8 cellular contexts compared by ENCODE assay signal in the genomic region with DNA sequence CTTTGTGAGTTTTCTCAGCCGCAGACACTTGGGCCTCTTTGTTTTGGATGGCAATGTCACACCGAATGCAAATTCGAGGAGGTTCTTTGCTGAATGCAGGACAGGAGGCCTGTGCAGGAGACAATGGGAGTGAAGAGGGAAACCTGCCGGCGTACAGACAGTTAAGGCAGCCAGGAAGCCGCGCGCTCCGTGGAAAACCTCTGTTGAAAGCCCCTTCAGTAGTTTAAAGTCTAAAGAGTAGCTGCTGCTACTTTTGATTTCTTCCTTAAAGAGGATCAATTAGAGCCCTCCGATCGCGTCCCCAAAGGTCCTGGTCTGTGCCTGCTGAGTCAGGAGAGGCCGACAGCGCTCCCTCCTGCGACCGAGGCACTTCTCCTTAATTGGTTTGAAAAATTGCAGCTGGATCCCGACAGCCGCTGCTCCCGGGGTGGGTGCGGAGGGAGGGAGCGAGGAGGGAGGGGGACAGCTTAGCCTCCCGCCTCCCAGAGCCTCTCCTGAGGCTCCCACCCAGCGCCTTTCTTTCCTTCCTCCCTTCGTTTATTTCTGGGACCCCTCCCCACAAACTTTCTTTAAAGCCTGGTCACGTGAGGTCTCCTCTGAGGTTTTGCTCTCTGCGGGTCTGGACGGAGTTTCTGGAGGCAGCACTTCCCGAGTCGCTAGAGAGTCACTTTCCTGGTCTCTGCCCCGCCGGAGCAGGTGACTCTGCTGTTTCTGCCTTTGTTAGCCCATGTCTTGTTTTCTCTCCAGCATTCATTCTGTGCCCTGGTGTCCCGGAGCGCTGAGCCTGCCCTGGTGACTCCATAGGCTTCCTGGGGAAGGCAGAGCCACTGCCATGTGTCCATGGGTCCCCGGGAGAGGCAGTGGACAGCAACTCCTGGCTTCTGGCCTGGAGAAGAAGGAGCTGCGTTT. TPM values are rescaled to one million over a fixed set of nuclear protein-coding genes. Genes with fewer than 3 reads are reported as not detected.
A peak's percentile ranks its signal among the peaks of the same experiment; 100 is the strongest.
DNase-seq lines count a peak whose midpoint lies in the region; ATAC-seq, FAIRE-seq and TF ChIP-seq lines count a peak whose summit lies in the region.

No MANE protein-coding gene starts in this region.

- WGBS in K562 (ENCODE audit: insufficient coverage, low coverage, missing lambda C conversion rate): 37% methylated on average over 27 of the region's 35 CpGs

- TF ChIP-seq CTCF in K562 (IDR thresholded peaks at IDR 0.05 in 2 of 3, conservative IDR thresholded peaks at IDR 0.05 in 1 of 3; ENCODE audit: insufficient read depth in 2 of 3, low read depth in 1 of 3, low read length in 3 of 3): peak in 2 of 3 experiments; percentile 12 to 15; a peak in 2 of 6 replicates

- H3K9ac ChIP-seq in K562 (ENCODE audit: insufficient read depth in 1 of 2, low read depth in 2 of 2, low read length in 2 of 2) (peak overlapping the region; percentile 42 to 69; a peak in 3 of 4 replicates), iPS-20b (ENCODE audit: low read depth, low read length) (peak overlapping the region; percentile 67)

- no peaks in the 10 kb centered on the region for H3K79me2 ChIP-seq in K562 (ENCODE audit: control insufficient read depth, insufficient read depth, low read length)

- FAIRE-seq in K562 (lab: Jason Lieb, UNC): no peak

- ATAC-seq in K562 (peak; percentile 62), sciatic nerve (peak; percentile 86), GM21447 (IDR thresholded peaks at IDR 0.05; ENCODE audit: unreplicated experiment) (no peak)

- H3K9me3 ChIP-seq in K562 (replicated peaks; ENCODE audit: control insufficient read depth, insufficient read depth, low read depth, low read length): peaks cover 2% of the 10 kb centered on the region; the same call in 1 of the 2 replicates
- H3K9me3 ChIP-seq in iPS-20b (ENCODE audit: insufficient read depth, low read depth, low read length): no peaks in the 10 kb centered on the region

- H3K4me1 ChIP-seq in K562 (replicated peaks in 1 of 2; ENCODE audit: control insufficient read depth in 2 of 2, insufficient read depth in 2 of 2, low read length in 2 of 2) (peaks cover 11% of the 10 kb centered on the region in 2 experiments; a peak in 4 of 5 replicates), iPS-20b (ENCODE audit: insufficient read depth, low read length) (peaks cover 6% of the 10 kb centered on the region; the same call in 1 of the 2 replicates)

- TF ChIP-seq EP300 in K562 (IDR thresholded peaks at IDR 0.05; ENCODE audit: low read length): no peak

- no peaks in the 10 kb centered on the region for H3K36me3 ChIP-seq in K562 (ENCODE audit: control insufficient read depth, insufficient read depth, low read length)
- no peaks in the 10 kb centered on the region for H3K36me3 ChIP-seq in iPS-20b (ENCODE audit: insufficient read depth, low read depth, low read length)

- no TSS peak for BruUV-seq in K562 (replicated peaks; lab: Mats Ljungman, UMichigan)

- H3K9me1 ChIP-seq in K562 (ENCODE audit: control insufficient read depth, insufficient read depth, low read length): no peaks in the 10 kb centered on the region

- H4K20me1 ChIP-seq in K562 (replicated peaks; ENCODE audit: control insufficient read depth, insufficient read depth, low read length): no peaks in the 10 kb centered on the region

- POLR2A ChIA-PET in K562 (lab: Yijun Ruan, JAX): interaction anchor here (0.7 to 1.4 kb wide), 2 partner anchors 11 to 222 kb away, joined by 3 to 6 read pairs; no protein-coding TSS in a partner anchor

- H2AFZ ChIP-seq in K562 (ENCODE audit: low read depth, low read length): peak overlapping the region; percentile 95

- intact Hi-C loops in K562 (cut with micrococcal nuclease): no loop called here
- intact Hi-C loops in sciatic nerve (cut with DNase I): no loop called here

- TF ChIP-seq POLR2A in K562 (conservative IDR thresholded peaks at IDR 0.05): no peak

- TF ChIP-seq RAD21 in K562 (CRISPR knock-in tag; conservative IDR thresholded peaks at IDR 0.05 in 1 of 2, IDR thresholded peaks at IDR 0.05 in 1 of 2): peak in 1 of 2 experiments; percentile 24; a peak in 1 of 4 replicates

- H3K27ac ChIP-seq in K562 (ENCODE audit: extremely low read depth, low read depth, low read length) (peak overlapping the region; percentile 49; the same call in 2 of the 3 replicates), iPS-20b (ENCODE audit: low read length) (peak overlapping the region; percentile 13)

- DNase-seq in GDM1 (lab: John Stamatoyannopoulos, UW) (peak; percentile 57), NCI-H345 treated with DMSO at 0.1 percent for 48 hours (lab: John Stamatoyannopoulos, UW; ENCODE audit: unreplicated experiment) (peak; percentile 14), K562 (ENCODE audit: extremely low read depth in 1 of 4, low spot score in 3 of 4) (peak; percentile 36 to 58 (median 47)), sciatic nerve (ENCODE audit: low spot score) (peak; percentile 73), cerebellar nuclear complex (lab: John Stamatoyannopoulos, UW) (no peak)
- DNase-seq in activated CD8-positive, alpha-beta memory T cell treated with anti-CD3 and anti-CD28 coated beads for 24 hours: no peak

- CTCF ChIA-PET in K562 (lab: Yijun Ruan, JAX; ENCODE audit: low intra/inter-chr PET ratio): interaction anchor here (0.6 kb wide), 2 partner anchors 99 to 1476 kb away, joined by 3 to 6 read pairs; no protein-coding TSS in a partner anchor

- H3K4me3 ChIP-seq in K562 (peak overlapping the region; percentile 22; the same call in 1 of the 2 replicates), iPS-20b (ENCODE audit: low read length) (peak overlapping the region; percentile 71)

- H3K4me2 ChIP-seq in K562 (ENCODE audit: insufficient read depth, low read length): peak overlapping the region; percentile 65

- in situ Hi-C loops in K562 (cut with MboI): no loop called here

- H3K27me3 ChIP-seq in K562 (ENCODE audit: control insufficient read depth in 2 of 2, insufficient read depth in 2 of 2, low read length in 2 of 2) (no peaks in the 10 kb centered on the region), iPS-20b (ENCODE audit: insufficient read depth, low read length) (peaks cover 11% of the 10 kb centered on the region)

TF ChIP-seq in K562, 482 proteins besides CTCF, POLR2A, EP300 and RAD21 (continues in another document):
- TF ChIP-seq, protein P1, sequence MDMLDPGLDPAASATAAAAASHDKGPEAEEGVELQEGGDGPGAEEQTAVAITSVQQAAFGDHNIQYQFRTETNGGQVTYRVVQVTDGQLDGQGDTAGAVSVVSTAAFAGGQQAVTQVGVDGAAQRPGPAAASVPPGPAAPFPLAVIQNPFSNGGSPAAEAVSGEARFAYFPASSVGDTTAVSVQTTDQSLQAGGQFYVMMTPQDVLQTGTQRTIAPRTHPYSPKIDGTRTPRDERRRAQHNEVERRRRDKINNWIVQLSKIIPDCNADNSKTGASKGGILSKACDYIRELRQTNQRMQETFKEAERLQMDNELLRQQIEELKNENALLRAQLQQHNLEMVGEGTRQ (CRISPR knock-in tag; IDR thresholded peaks at IDR 0.05): peak; percentile 64
- TF ChIP-seq RAD51 (IDR thresholded peaks at IDR 0.05; ENCODE audit: borderline replicate concordance, low read depth): peak; percentile 74

RNA-seq across cellular contexts. Expression of a gene that starts 22.3 kb away (rescaled TPM):
- 10.1 and 10.8 TPM in 2 replicates for total RNA-seq in K562 (2011; cell fraction: chromatin; rRNA removed; ENCODE audit: low replicate concordance)
- total RNA-seq in K562 (2011; cell fraction: nucleolus; rRNA removed): 7.1 and 8.8 TPM in 2 replicates
- total RNA-seq in K562 (2011; cell fraction: nucleoplasm; rRNA removed): 7.9 and 13.3 TPM in 2 replicates
- 34.7 and 41.1 TPM in 2 replicates for total RNA-seq in K562 (2014; rRNA removed)
- total RNA-seq in K562 (2014; rRNA removed; fragmentation: Illumina TruSeq; extraction: Trizol): 39.9 and 41.0 TPM in 2 replicates
- total RNA-seq in K562 (2015; rRNA removed; fragmentation: Illumina TruSeq; extraction: Trizol): 36.4 and 39.0 TPM in 2 replicates
- 28.1 and 30.2 TPM in 2 replicates for total RNA-seq in K562 (2021)
- 15.9 and 22.6 TPM in 2 replicates for polyA plus RNA-seq in K562 (2011; rRNA removed)
- polyA plus RNA-seq in K562 (2011; cell fraction: cytosol; rRNA removed): 8.4 and 11.0 TPM in 2 replicates
- polyA plus RNA-seq in K562 (2011; cell fraction: nucleus; rRNA removed): 12.8 and 16.4 TPM in 2 replicates
- 16.5 and 38.9 TPM in 2 replicates for polyA plus RNA-seq in K562 (2012)
- 48.2 and 51.2 TPM in 2 replicates for polyA plus RNA-seq in K562 (2014; fragmentation: Illumina TruSeq; extraction: Trizol)
- 100 to 1,000 TPM; 103 to 114 TPM for polyA plus RNA-seq in K562 (2014; fragmentation: Nextera tagmentation; extraction: Ambion mirVana)
- 35.7 and 46.6 TPM in 2 replicates for polyA plus RNA-seq in K562 (2014; rRNA removed)
- polyA minus RNA-seq in K562 (2011; rRNA and poly(A)+ RNA removed): 17.4 and 17.6 TPM in 2 replicates
- 6.8 and 8.6 TPM in 2 replicates for polyA minus RNA-seq in K562 (2011; cell fraction: cytosol; rRNA and poly(A)+ RNA removed)
- 9.7 and 17.2 TPM in 2 replicates for polyA minus RNA-seq in K562 (2011; cell fraction: nucleus; rRNA and poly(A)+ RNA removed)
- total RNA-seq in sciatic nerve: 4.2 TPM

RNA-seq across cellular contexts. Expression of a gene that starts 59.0 kb away (rescaled TPM):
- 0.37 TPM in 1 of 2 replicates, not detected in the other for total RNA-seq in K562 (2011; cell fraction: chromatin; rRNA removed; ENCODE audit: low replicate concordance)
- 0.50 and 0.53 TPM in 2 replicates for total RNA-seq in K562 (2011; cell fraction: nucleolus; rRNA removed)
- total RNA-seq in K562 (2011; cell fraction: nucleoplasm; rRNA removed): 0.29 and 0.46 TPM in 2 replicates
- 0.08 TPM in 1 of 2 replicates, not detected in the other for total RNA-seq in K562 (2014; rRNA removed)
- not detected in 2 replicates for total RNA-seq in K562 (2014; rRNA removed; fragmentation: Illumina TruSeq; extraction: Trizol)
- total RNA-seq in K562 (2015; rRNA removed; fragmentation: Illumina TruSeq; extraction: Trizol): not detected in 2 replicates
- 0.04 TPM in 2 replicates for total RNA-seq in K562 (2021)
- polyA plus RNA-seq in K562 (2011; rRNA removed): 0.13 and 0.35 TPM in 2 replicates
- polyA plus RNA-seq in K562 (2011; cell fraction: cytosol; rRNA removed): 0.35 and 0.51 TPM in 2 replicates
- polyA plus RNA-seq in K562 (2011; cell fraction: nucleus; rRNA removed): 0.17 and 0.28 TPM in 2 replicates
- 0.21 TPM in 2 replicates for polyA plus RNA-seq in K562 (2012)
- 0.01 and 0.03 TPM in 2 replicates for polyA plus RNA-seq in K562 (2014; fragmentation: Illumina TruSeq; extraction: Trizol)
- polyA plus RNA-seq in K562 (2014; fragmentation: Nextera tagmentation; extraction: Ambion mirVana): under 1 TPM in 1 of 2 experiments, not detected in 1; 0.01 TPM
- 0.01 TPM in 2 replicates for polyA plus RNA-seq in K562 (2014; rRNA removed)
- polyA minus RNA-seq in K562 (2011; rRNA and poly(A)+ RNA removed): 0.21 and 0.27 TPM in 2 replicates
- 0.38 and 1.2 TPM in 2 replicates for polyA minus RNA-seq in K562 (2011; cell fraction: cytosol; rRNA and poly(A)+ RNA removed)
- polyA minus RNA-seq in K562 (2011; cell fraction: nucleus; rRNA and poly(A)+ RNA removed): 0.27 and 1.00 TPM in 2 replicates
- total RNA-seq in sciatic nerve: 1.7 TPM

Comparison
In these comparisons a context has a peak if more than half of its experiments do, and no peak if none do; other contexts are left out.
1. DNase-seq: peak in GDM1 (single experiment), NCI-H345 treated with DMSO at 0.1 percent for 48 hours (single experiment), K562 (4 of 4) and sciatic nerve (single experiment); none in activated CD8-positive, alpha-beta memory T cell treated with anti-CD3 and anti-CD28 coated beads for 24 hours (single experiment) and cerebellar nuclear complex (0 of 2).